Comparison of ENCODE assay signal across 2 cellular contexts in the genomic region with DNA sequence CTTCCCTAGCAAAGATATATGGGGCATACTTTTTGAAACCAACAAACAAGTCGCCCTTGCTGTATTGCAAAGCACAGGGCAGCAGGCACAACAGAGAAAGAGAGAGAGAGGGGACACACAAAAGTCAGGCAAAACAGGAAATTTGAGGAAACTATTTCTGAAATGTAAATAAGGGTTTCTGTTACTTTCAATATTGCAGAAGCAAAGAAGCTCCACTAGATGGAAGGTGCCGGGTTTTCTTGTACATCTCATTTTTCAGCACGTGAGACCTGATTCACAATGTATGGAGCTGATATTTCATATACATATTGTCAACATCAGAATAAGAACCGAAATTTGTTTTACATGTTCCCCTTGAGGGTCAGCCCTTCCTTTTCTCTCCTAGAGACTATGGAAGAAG.
TF ChIP-seq lines count a peak whose summit lies in the region.

No MANE protein-coding gene starts in this region.

TF ChIP-seq in liver, 16 proteins besides CTCF, POLR2A, EP300 and RAD21:
- TF ChIP-seq REST (IDR thresholded peaks at IDR 0.05) (no peak), RXRA (IDR thresholded peaks at IDR 0.05) (no peak), ATF3 (IDR thresholded peaks at IDR 0.05) (no peak), YY1 (IDR thresholded peaks at IDR 0.05) (no peak), FOXA2 (IDR thresholded peaks at IDR 0.05) (no peak), EGR1 (IDR thresholded peaks at IDR 0.05; ENCODE audit: low read depth in 2 of 2) (no peak), HNF4G (IDR thresholded peaks at IDR 0.05) (no peak), GABPA (IDR thresholded peaks at IDR 0.05 in 1 of 2, conservative IDR thresholded peaks at IDR 0.05 in 1 of 2) (no peak), FOXA1 (IDR thresholded peaks at IDR 0.05) (no peak), HNF4A (conservative IDR thresholded peaks at IDR 0.05) (no peak), JUND (IDR thresholded peaks at IDR 0.05) (no peak)
TF ChIP-seq in liver: peak in this region for 0.

TF ChIP-seq in HepG2, 621 proteins besides CTCF, POLR2A, EP300 and RAD21 (continued from another document):
- TF ChIP-seq, protein P1, sequence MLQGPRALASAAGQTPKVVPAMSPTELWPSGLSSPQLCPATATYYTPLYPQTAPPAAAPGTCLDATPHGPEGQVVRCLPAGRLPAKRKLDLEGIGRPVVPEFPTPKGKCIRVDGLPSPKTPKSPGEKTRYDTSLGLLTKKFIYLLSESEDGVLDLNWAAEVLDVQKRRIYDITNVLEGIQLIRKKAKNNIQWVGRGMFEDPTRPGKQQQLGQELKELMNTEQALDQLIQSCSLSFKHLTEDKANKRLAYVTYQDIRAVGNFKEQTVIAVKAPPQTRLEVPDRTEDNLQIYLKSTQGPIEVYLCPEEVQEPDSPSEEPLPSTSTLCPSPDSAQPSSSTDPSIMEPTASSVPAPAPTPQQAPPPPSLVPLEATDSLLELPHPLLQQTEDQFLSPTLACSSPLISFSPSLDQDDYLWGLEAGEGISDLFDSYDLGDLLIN (CRISPR knock-in tag; IDR thresholded peaks at IDR 0.05; ENCODE audit: borderline replicate concordance): no peak
- TF ChIP-seq ZNF558 (CRISPR knock-in tag; IDR thresholded peaks at IDR 0.05; ENCODE audit: borderline replicate concordance): no peak
- no peak for TF ChIP-seq MXI1 (IDR thresholded peaks at IDR 0.05; ENCODE audit: borderline replicate concordance, low read depth, low read length)
- no peak for TF ChIP-seq FOXJ3 (CRISPR knock-in tag; IDR thresholded peaks at IDR 0.05; ENCODE audit: borderline replicate concordance)
- no peak for TF ChIP-seq REST (IDR thresholded peaks at IDR 0.05; ENCODE audit: borderline replicate concordance in 1 of 2, low read depth in 1 of 2, low read length in 2 of 2)
- no peak for TF ChIP-seq ZNF703 (CRISPR knock-in tag; IDR thresholded peaks at IDR 0.05; ENCODE audit: borderline replicate concordance)
- TF ChIP-seq ZNF251 (CRISPR knock-in tag; IDR thresholded peaks at IDR 0.05): no peak
- TF ChIP-seq CENPBD1 (CRISPR knock-in tag; IDR thresholded peaks at IDR 0.05; ENCODE audit: borderline replicate concordance, low read depth): no peak
- TF ChIP-seq ZNF543 (CRISPR knock-in tag; IDR thresholded peaks at IDR 0.05): no peak
- no peak for TF ChIP-seq ZNF713 (CRISPR knock-in tag; IDR thresholded peaks at IDR 0.05)
- TF ChIP-seq, protein P2, sequence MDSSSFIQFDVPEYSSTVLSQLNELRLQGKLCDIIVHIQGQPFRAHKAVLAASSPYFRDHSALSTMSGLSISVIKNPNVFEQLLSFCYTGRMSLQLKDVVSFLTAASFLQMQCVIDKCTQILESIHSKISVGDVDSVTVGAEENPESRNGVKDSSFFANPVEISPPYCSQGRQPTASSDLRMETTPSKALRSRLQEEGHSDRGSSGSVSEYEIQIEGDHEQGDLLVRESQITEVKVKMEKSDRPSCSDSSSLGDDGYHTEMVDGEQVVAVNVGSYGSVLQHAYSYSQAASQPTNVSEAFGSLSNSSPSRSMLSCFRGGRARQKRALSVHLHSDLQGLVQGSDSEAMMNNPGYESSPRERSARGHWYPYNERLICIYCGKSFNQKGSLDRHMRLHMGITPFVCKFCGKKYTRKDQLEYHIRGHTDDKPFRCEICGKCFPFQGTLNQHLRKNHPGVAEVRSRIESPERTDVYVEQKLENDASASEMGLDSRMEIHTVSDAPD (CRISPR knock-in tag; IDR thresholded peaks at IDR 0.05): no peak
- no peak for TF ChIP-seq ZNF775 (CRISPR knock-in tag; IDR thresholded peaks at IDR 0.05; ENCODE audit: borderline replicate concordance)
- TF ChIP-seq CBX2 (IDR thresholded peaks at IDR 0.05; ENCODE audit: low read depth, low read length): no peak
- no peak for TF ChIP-seq CBX2 (CRISPR knock-in tag; IDR thresholded peaks at IDR 0.05; ENCODE audit: low read depth)
- TF ChIP-seq ZSCAN25 (CRISPR knock-in tag; IDR thresholded peaks at IDR 0.05): no peak
TF ChIP-seq in HepG2: peak in this region for 0.
